12 cellular contexts compared by ENCODE assay signal in genomic region chr14:104387000-104387384, GRCh38.
A peak's percentile ranks its signal among the peaks of the same experiment; 100 is the strongest.
DNase-seq lines count a peak whose midpoint lies in the region; ATAC-seq and TF ChIP-seq lines count a peak whose summit lies in the region.
"Had no signal": no experiment of that assay in that cellular context is flagged by ENCODE, and none has a peak within 500 bp of the region (broad histone marks: within the 10 kb centered on the region; RNA-seq: fewer than 3 reads in every experiment).

No MANE protein-coding gene starts in this region.

- H3K27ac Mint-ChIP-seq in brain = peak overlapping the region in 3 of 5 experiments; percentile 62 to 85 (median 84)
- H3K27ac Mint-ChIP-seq in HFFc6 = no peak overlapping the region
- H3K27ac Mint-ChIP-seq: stimulated activated naive CD8-positive, alpha-beta T cell treated with anti-CD3 and anti-CD28 coated beads, Interleukin-15, amount 100 ng/mL, for 72 hours had no signal

- intact Hi-C loops in sciatic nerve (cut with DNase I) = no loop called here

- peak; percentile 5 for DNase-seq in activated CD4-positive, alpha-beta T cell treated with anti-CD3 and anti-CD28 coated beads for 1 hour
- no peak for DNase-seq in activated CD4-positive, alpha-beta T cell treated with anti-CD3 and anti-CD28 coated beads, Interleukin-2, amount 50 U/mL, for 48 hours
- DNase-seq in GM20000 (ENCODE audit: low spot score) = peak; percentile 79
- DNase-seq in sciatic nerve (ENCODE audit: low spot score) = peak; percentile 40
- no peak for DNase-seq in NCI-H345 treated with DMSO at 0.1 percent for 48 hours (lab: John Stamatoyannopoulos, UW; ENCODE audit: unreplicated experiment)
- DNase-seq in HFFc6 = no peak
- DNase-seq: mesendoderm; NCI-H2107; stimulated activated naive CD8-positive, alpha-beta T cell treated with anti-CD3 and anti-CD28 coated beads, Interleukin-15, amount 100 ng/mL, for 72 hours; WERI-Rb-1 had no signal

- no peak overlapping the region for H3K4me3 Mint-ChIP-seq in brain
- H3K4me3 Mint-ChIP-seq in HFFc6 = no peak overlapping the region
- H3K4me3 Mint-ChIP-seq: stimulated activated naive CD8-positive, alpha-beta T cell treated with anti-CD3 and anti-CD28 coated beads, Interleukin-15, amount 100 ng/mL, for 72 hours had no signal

- TF ChIP-seq CTCF in GM20000 (IDR thresholded peaks at IDR 0.05; ENCODE audit: extremely low read depth, missing control alignments) (no peak), brain (conservative IDR thresholded peaks at IDR 0.05) (no peak), HFFc6 (IDR thresholded peaks at IDR 0.05) (no peak)

- H3K36me3 Mint-ChIP-seq in brain = no peaks in the 10 kb centered on the region
- peaks cover 9% of the 10 kb centered on the region for H3K36me3 Mint-ChIP-seq in HFFc6 (ENCODE audit: low read depth)

- H3K4me1 Mint-ChIP-seq in brain (peaks cover 76% of the 10 kb centered on the region), HFFc6 (ENCODE audit: low read depth) (no peaks in the 10 kb centered on the region)

- peaks cover 0 to 10% (median 3%) of the 10 kb centered on the region in 5 experiments for H3K9me3 Mint-ChIP-seq in brain
- peaks cover 44% of the 10 kb centered on the region for H3K9me3 Mint-ChIP-seq in HFFc6

- H3K27me3 Mint-ChIP-seq in brain (no peaks in the 10 kb centered on the region), HFFc6 (ENCODE audit: insufficient read depth) (peaks cover 3% of the 10 kb centered on the region)
- H3K27me3 Mint-ChIP-seq: stimulated activated naive CD8-positive, alpha-beta T cell treated with anti-CD3 and anti-CD28 coated beads, Interleukin-15, amount 100 ng/mL, for 72 hours had no signal

- ATAC-seq in sciatic nerve (no peak), HG03135 (IDR thresholded peaks at IDR 0.05; ENCODE audit: unreplicated experiment) (no peak)
- ATAC-seq: stimulated activated naive CD8-positive, alpha-beta T cell treated with anti-CD3 and anti-CD28 coated beads, Interleukin-15, amount 100 ng/mL, for 72 hours had no signal

Comparison
In these comparisons a context has a peak if more than half of its experiments do, and no peak if none do; other contexts are left out.
1. DNase-seq: peak in activated CD4-positive, alpha-beta T cell treated with anti-CD3 and anti-CD28 coated beads for 1 hour (single experiment), GM20000 (single experiment) and sciatic nerve (single experiment); none in activated CD4-positive, alpha-beta T cell treated with anti-CD3 and anti-CD28 coated beads, Interleukin-2, amount 50 U/mL, for 48 hours (0 of 2), NCI-H345 treated with DMSO at 0.1 percent for 48 hours (single experiment) and HFFc6 (single experiment).